Comparison of ENCODE assay signal across 1 cellular context in the genomic region with DNA sequence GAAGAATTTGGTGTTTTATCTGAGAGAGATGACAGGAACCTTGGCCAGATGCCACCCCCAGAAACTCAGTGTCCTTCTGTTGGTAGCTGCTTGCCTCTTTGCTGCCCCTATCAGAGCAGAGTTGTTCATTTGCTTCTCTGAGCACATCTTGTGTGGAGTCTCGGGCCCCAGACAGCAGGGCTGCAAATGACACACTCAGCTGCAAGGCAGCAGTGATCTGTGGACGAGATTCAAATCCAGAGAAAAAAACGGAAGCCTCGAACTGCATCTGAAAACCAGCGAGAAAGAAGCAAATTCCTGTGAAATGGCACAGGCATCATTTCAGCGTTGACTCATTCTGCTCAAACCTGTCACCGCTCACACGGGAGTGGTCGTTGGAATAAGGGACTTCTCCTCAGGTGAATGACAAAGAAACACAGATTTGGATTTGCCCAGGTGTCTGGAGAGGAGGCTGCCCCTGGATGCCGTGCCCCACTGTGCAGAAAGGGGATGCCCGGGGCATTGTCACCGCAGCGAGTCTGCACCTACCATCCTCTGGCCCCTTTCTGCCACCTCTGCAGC.
TF ChIP-seq lines count a peak whose summit lies in the region.

No MANE protein-coding gene starts in this region.

TF ChIP-seq in GM12878, 131 proteins besides CTCF, POLR2A, EP300 and RAD21 (continued from another document):
- TF ChIP-seq, protein P1, sequence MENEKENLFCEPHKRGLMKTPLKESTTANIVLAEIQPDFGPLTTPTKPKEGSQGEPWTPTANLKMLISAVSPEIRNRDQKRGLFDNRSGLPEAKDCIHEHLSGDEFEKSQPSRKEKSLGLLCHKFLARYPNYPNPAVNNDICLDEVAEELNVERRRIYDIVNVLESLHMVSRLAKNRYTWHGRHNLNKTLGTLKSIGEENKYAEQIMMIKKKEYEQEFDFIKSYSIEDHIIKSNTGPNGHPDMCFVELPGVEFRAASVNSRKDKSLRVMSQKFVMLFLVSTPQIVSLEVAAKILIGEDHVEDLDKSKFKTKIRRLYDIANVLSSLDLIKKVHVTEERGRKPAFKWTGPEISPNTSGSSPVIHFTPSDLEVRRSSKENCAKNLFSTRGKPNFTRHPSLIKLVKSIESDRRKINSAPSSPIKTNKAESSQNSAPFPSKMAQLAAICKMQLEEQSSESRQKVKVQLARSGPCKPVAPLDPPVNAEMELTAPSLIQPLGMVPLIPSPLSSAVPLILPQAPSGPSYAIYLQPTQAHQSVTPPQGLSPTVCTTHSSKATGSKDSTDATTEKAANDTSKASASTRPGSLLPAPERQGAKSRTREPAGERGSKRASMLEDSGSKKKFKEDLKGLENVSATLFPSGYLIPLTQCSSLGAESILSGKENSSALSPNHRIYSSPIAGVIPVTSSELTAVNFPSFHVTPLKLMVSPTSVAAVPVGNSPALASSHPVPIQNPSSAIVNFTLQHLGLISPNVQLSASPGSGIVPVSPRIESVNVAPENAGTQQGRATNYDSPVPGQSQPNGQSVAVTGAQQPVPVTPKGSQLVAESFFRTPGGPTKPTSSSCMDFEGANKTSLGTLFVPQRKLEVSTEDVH (IDR thresholded peaks at IDR 0.05; ENCODE audit: low read depth, partially characterized antibody), result no peak
- no peak for TF ChIP-seq KAT2A (conservative IDR thresholded peaks at IDR 0.05; ENCODE audit: control insufficient read depth, low read depth, low read length)
- no peak for TF ChIP-seq ZNF217 (IDR thresholded peaks at IDR 0.05)
- peak; percentile 51 for TF ChIP-seq SPI1 (IDR thresholded peaks at IDR 0.05; ENCODE audit: borderline replicate concordance, insufficient read depth, low read depth, low read length)
- TF ChIP-seq, protein P2, sequence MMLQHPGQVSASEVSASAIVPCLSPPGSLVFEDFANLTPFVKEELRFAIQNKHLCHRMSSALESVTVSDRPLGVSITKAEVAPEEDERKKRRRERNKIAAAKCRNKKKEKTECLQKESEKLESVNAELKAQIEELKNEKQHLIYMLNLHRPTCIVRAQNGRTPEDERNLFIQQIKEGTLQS (IDR thresholded peaks at IDR 0.05; ENCODE audit: borderline replicate concordance, extremely low read depth, low read depth, low read length), result no peak
